In the genomic region with DNA sequence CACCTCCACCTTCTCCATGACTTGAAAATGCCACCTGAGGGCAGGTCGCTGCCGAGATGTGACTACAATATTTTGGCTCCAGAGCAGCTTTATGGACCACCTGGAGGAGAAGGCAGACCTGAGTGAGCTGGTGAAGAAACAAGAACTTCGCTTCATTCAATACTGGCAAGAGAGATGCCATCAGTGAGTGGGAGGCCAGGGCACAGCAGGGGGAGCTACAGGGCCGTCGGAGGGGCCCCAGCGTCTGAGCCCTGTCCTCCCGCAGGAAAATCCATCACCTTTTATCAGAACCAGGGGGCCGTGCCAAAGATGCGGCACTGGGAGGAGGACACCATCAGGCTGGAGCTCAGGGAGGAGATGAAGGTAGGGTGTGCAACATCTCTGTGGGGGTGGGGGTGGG, we compare ENCODE assay signal across 23 cellular contexts. TPM values are rescaled to one million over a fixed set of nuclear protein-coding genes. Genes with fewer than 3 reads are reported as not detected.
"Had no signal": no experiment of that assay in that cellular context is flagged by ENCODE, and none has a peak within 500 bp of the region (broad histone marks: within the 10 kb centered on the region; RNA-seq: fewer than 3 reads in every experiment).

No MANE protein-coding gene starts in this region.

RNA-seq across cellular contexts. Expression of a gene that starts 9.7 kb away (rescaled TPM):
- total RNA-seq: mammary epithelial cell, occipital lobe, suprapubic skin, transverse colon, vagina had no signal
- polyA plus RNA-seq: keratinocyte; mammary epithelial cell; naive thymus-derived CD8-positive, alpha-beta T cell had no signal

RNA-seq across cellular contexts. Expression of a gene that starts 30.3 kb away (rescaled TPM):
- total RNA-seq: left cardiac atrium; left lobe of liver; liver; lower lobe of right lung; mammary epithelial cell; mucosa of gallbladder; naive thymus-derived CD8-positive, alpha-beta T cell; neural crest cell; occipital lobe; osteocyte; posterior vena cava; psoas muscle; sigmoid colon; spleen; subcutaneous adipose tissue; suprapubic skin; transverse colon; upper lobe of left lung; urinary bladder; vagina had no signal
- polyA plus RNA-seq: keratinocyte; liver; mammary epithelial cell; naive thymus-derived CD8-positive, alpha-beta T cell; psoas muscle; small intestine; spleen; thymus; urinary bladder had no signal
